In genomic region chr6:118283759-118284158, GRCh38 we compare ENCODE assay signal across 8 cellular contexts.
DNase-seq lines count a peak whose midpoint lies in the region; ATAC-seq and TF ChIP-seq lines count a peak whose summit lies in the region.

No MANE protein-coding gene starts in this region.

- no TSS peak for BruUV-seq in Panc1 (replicated peaks; lab: Mats Ljungman, UMichigan)

- H3K27me3 ChIP-seq in Panc1 (ENCODE audit: control insufficient read depth, insufficient read depth, low read length) (0 out of 2 replicates have a peak, but pooled peaks cover 3% of the 10 kb centered on the region), adrenal gland (no peaks in the 10 kb centered on the region), right cardiac atrium (ENCODE audit: control insufficient read depth, insufficient read depth) (no peaks in the 10 kb centered on the region)

- in situ Hi-C loops in Panc1 (cut with HindIII; ENCODE audit: low pct_unique_long_range_greater_than_20kb, low sequenced_read_pairs) = no loop called here

- H3K9me3 ChIP-seq in Panc1 (ENCODE audit: control insufficient read depth, insufficient read depth, low read depth, low read length) (no peaks in the 10 kb centered on the region), adrenal gland (replicated peaks in 1 of 3) (no peaks in the 10 kb centered on the region), right cardiac atrium (ENCODE audit: control insufficient read depth, low read length) (no peaks in the 10 kb centered on the region)

- POLR2A ChIA-PET in Panc1 (lab: Charles Lee) = no interaction called here

- ATAC-seq in Panc1 = no peak
- peak; percentile 60 to 71 for ATAC-seq in right cardiac atrium
- no peak for ATAC-seq in GM21529 (IDR thresholded peaks at IDR 0.05; ENCODE audit: unreplicated experiment)
- no peak for ATAC-seq in GM18907 (IDR thresholded peaks at IDR 0.05; ENCODE audit: unreplicated experiment)

- 12 to 17% (median 14%) methylated on average over 8 of the region's 8 CpGs for WGBS in adrenal gland, 4 donors
- 15% methylated on average over 8 of the region's 8 CpGs for WGBS in right cardiac atrium

- CTCF ChIA-PET in Panc1 (lab: Charles Lee) = no interaction called here

- peak; percentile 82 for DNase-seq in ELR (ENCODE audit: low read depth)
- DNase-seq in KG1 (lab: John Stamatoyannopoulos, UW) = peak; percentile 27
- no peak for DNase-seq in Panc1 (ENCODE audit: low read depth, low spot score)
- peak; percentile 47 to 76 (median 64) for DNase-seq in adrenal gland
- peak in 2 of 3 donors; percentile 23 to 54 for DNase-seq in right cardiac atrium
- peak; percentile 3 to 41 for DNase-seq in stimulated activated CD4-positive, alpha-beta T cell treated with anti-CD3 and anti-CD28 coated beads, Interleukin-1b, Interleukin-23, amount 100 ng/mL, for 4 hours (ENCODE audit: low read depth in 2 of 2)

- intact Hi-C loops in Panc1 (cut with micrococcal nuclease; ENCODE audit: unreplicated experiment) (loop anchor here (1.0 to 5.0 kb wide), 5 partner anchors 225 to 519 kb away; no protein-coding TSS in a partner anchor), adrenal gland (cut with DNase I) (loop anchor here (5.0 to 10.0 kb wide), 5 partner anchors 221 to 521 kb away; no protein-coding TSS in a partner anchor), right cardiac atrium (cut with DNase I) (loop anchor here in 3 of 4 donors (2.0 to 10.0 kb wide), 6 partner anchors 223 to 491 kb away; no protein-coding TSS in a partner anchor)

- H3K27ac ChIP-seq in Panc1 (ENCODE audit: low read length) = no peak overlapping the region
- H3K27ac ChIP-seq in adrenal gland = no peak overlapping the region
- H3K27ac ChIP-seq in right cardiac atrium (ENCODE audit: low read length) = no peak overlapping the region

- no peaks in the 10 kb centered on the region for H3K4me1 ChIP-seq in Panc1 (ENCODE audit: control insufficient read depth, insufficient read depth, low read length)
- no peaks in the 10 kb centered on the region for H3K4me1 ChIP-seq in adrenal gland (replicated peaks in 1 of 2)
- peaks cover 2% of the 10 kb centered on the region for H3K4me1 ChIP-seq in right cardiac atrium (ENCODE audit: control insufficient read depth, insufficient read depth, low read length)

- no peak for TF ChIP-seq POLR2A in adrenal gland (IDR thresholded peaks at IDR 0.05)

- H3K4me3 ChIP-seq in Panc1 (ENCODE audit: low read depth in 2 of 2, low read length in 2 of 2) = no peak overlapping the region
- H3K4me3 ChIP-seq in adrenal gland = peak overlapping the region in 1 of 4 donors; percentile 19
- H3K4me3 ChIP-seq in right cardiac atrium (ENCODE audit: low read length) = no peak overlapping the region

- no peaks in the 10 kb centered on the region for H3K36me3 ChIP-seq in Panc1 (ENCODE audit: control insufficient read depth, insufficient read depth, low read length)
- H3K36me3 ChIP-seq in adrenal gland (replicated peaks in 1 of 2) = no peaks in the 10 kb centered on the region

- TF ChIP-seq CTCF in Panc1 (IDR thresholded peaks at IDR 0.05) (peak; percentile 74; the same call in 1 of the 2 replicates), adrenal gland (IDR thresholded peaks at IDR 0.05) (peak; percentile 62 to 87 (median 79))

Comparison
In these comparisons a context has a peak if more than half of its experiments do, and no peak if none do; other contexts are left out.
1. ATAC-seq: peak in right cardiac atrium (2 of 2); none in Panc1 (single experiment), GM21529 (single experiment) and GM18907 (single experiment).